Comparison of ENCODE assay signal across 27 cellular contexts in the genomic region with DNA sequence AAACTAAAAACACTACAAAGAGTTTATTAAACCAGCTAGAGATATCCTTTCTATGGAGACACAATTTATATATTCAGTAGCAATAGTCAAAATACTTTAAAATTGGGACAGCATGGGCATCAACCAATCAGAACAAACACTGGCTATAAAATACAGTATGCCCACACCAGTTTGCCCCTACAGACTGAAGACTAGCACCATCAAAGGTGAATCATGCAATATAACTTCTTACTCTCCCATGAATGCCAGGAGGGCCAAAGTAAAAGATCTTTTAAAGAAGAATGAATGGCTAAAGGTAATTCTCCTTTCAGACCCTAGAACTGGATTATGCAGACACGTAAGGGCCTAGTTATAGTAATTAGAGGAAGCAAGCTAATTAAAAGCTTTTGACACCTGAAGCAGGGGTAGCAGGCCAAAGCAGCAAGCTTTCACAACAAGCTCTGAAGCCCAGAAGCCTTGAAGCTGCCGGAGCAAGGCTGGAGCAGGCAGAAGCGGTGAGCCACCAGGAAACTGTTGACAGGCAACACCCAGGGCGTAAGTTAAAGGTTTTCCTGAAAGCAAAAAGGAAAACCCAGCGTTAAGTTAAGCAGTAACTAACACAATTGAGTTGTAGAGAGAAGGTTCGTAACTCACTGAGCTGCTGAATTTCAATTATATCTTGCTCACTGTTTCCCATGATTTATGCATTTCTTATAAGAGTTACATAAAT.
DNase-seq lines count a peak whose midpoint lies in the region; ATAC-seq, FAIRE-seq and TF ChIP-seq lines count a peak whose summit lies in the region.
"Had no signal": no experiment of that assay in that cellular context is flagged by ENCODE, and none has a peak within 500 bp of the region (broad histone marks: within the 10 kb centered on the region; RNA-seq: fewer than 3 reads in every experiment).

No MANE protein-coding gene starts in this region.

- intact Hi-C loops in body of pancreas (cut with DNase I): no loop called here

- peaks cover 17% of the 10 kb centered on the region for H3K4me1 ChIP-seq in body of pancreas
- H3K4me1 ChIP-seq: lower lobe of right lung, neural progenitor cell, prostate gland, uterus had no signal

- TF ChIP-seq POLR2A in body of pancreas (IDR thresholded peaks at IDR 0.05): no peak

- H3K27me3 Mint-ChIP-seq in progenitor cell of endocrine pancreas: no peaks in the 10 kb centered on the region
- H3K27me3 Mint-ChIP-seq in activated naive CD8-positive, alpha-beta T cell treated with anti-CD3 and anti-CD28 coated beads for 36 hours: peaks cover 16% of the 10 kb centered on the region

- H3K9me3 Mint-ChIP-seq in progenitor cell of endocrine pancreas (ENCODE audit: low read depth): no peaks in the 10 kb centered on the region
- no peaks in the 10 kb centered on the region for H3K9me3 Mint-ChIP-seq in activated naive CD8-positive, alpha-beta T cell treated with anti-CD3 and anti-CD28 coated beads for 36 hours
- H3K9me3 Mint-ChIP-seq: activated naive CD4-positive, alpha-beta T cell treated with anti-CD3 and anti-CD28 coated beads, Interleukin-2, amount 50 U/mL, for 24 hours; activated T-helper 1 cell treated with anti-CD3 and anti-CD28 coated beads, Interleukin-12 subunit alpha, Interleukin-12 subunit beta, Interleukin-2, Interleukin-4 antibody, amounts not matched to agents 30 ng/mL and 10 ng/mL and 1 ng/mL, durations not matched to agents 14 hours and 24 hours and 36 hours; neural progenitor cell had no signal

- peak overlapping the region; percentile 51 for H3K27ac Mint-ChIP-seq in progenitor cell of endocrine pancreas
- H3K27ac Mint-ChIP-seq in activated naive CD8-positive, alpha-beta T cell treated with anti-CD3 and anti-CD28 coated beads for 36 hours: no peak overlapping the region
- H3K27ac Mint-ChIP-seq: activated naive CD4-positive, alpha-beta T cell treated with anti-CD3 and anti-CD28 coated beads, Interleukin-2, amount 50 U/mL, for 24 hours; activated T-helper 1 cell treated with anti-CD3 and anti-CD28 coated beads, Interleukin-12 subunit alpha, Interleukin-12 subunit beta, Interleukin-2, Interleukin-4 antibody, amounts not matched to agents 30 ng/mL and 10 ng/mL and 1 ng/mL, durations not matched to agents 14 hours and 24 hours and 36 hours; neural progenitor cell; T-helper 17 cell had no signal

- peak overlapping the region in 1 of 4 donors; percentile 41 for H3K27ac ChIP-seq in body of pancreas
- H3K27ac ChIP-seq: C4-2B, lower lobe of right lung, neural progenitor cell, prostate gland, suprapubic skin, WERI-Rb-1 had no signal

- peaks cover 7% of the 10 kb centered on the region for H3K4me1 Mint-ChIP-seq in progenitor cell of endocrine pancreas (ENCODE audit: low read depth)
- no peaks in the 10 kb centered on the region for H3K4me1 Mint-ChIP-seq in activated naive CD8-positive, alpha-beta T cell treated with anti-CD3 and anti-CD28 coated beads for 36 hours
- H3K4me1 Mint-ChIP-seq: activated naive CD4-positive, alpha-beta T cell treated with anti-CD3 and anti-CD28 coated beads, Interleukin-2, amount 50 U/mL, for 24 hours had no signal

- whole genome bisulfite sequencing in body of pancreas, 2 donors: 58 to 73% methylated on average over 6 of the region's 6 CpGs

- DNase-seq in GDM1 (lab: John Stamatoyannopoulos, UW) (peak; percentile 35), body of pancreas (peak in 3 of 4 donors; percentile 13 to 25 (median 13)), progenitor cell of endocrine pancreas (ENCODE audit: low spot score, unreplicated experiment) (no peak), NCI-H510A (lab: John Stamatoyannopoulos, UW) (no peak)
- no peak for DNase-seq in activated naive CD8-positive, alpha-beta T cell treated with anti-CD3 and anti-CD28 coated beads for 36 hours
- DNase-seq: activated CD4-positive, alpha-beta T cell treated with anti-CD3 and anti-CD28 coated beads, Interleukin-2, amount 50 U/mL, for 1 hour; anterior cingulate cortex; central memory CD4-positive, alpha-beta T cell; lower lobe of right lung; NCI-H1048; NCI-H187; NCI-H526 treated with DMSO at 0.1 percent for 48 hours; RPMI8226; SK-N-SH; stimulated activated CD4-positive, alpha-beta T cell treated with anti-CD3 and anti-CD28 coated beads, Interleukin-2, amount 100 ng/mL, for 24 hours; T-helper 17 cell; uterus; WERI-Rb-1 had no signal

- H3K4me3 ChIP-seq in body of pancreas: no peak overlapping the region
- H3K4me3 ChIP-seq: lower lobe of right lung, neural progenitor cell, prostate gland, suprapubic skin, uterus had no signal

- H3K36me3 Mint-ChIP-seq in progenitor cell of endocrine pancreas (ENCODE audit: insufficient read depth): peaks cover 2% of the 10 kb centered on the region
- no peaks in the 10 kb centered on the region for H3K36me3 Mint-ChIP-seq in activated naive CD8-positive, alpha-beta T cell treated with anti-CD3 and anti-CD28 coated beads for 36 hours
- H3K36me3 Mint-ChIP-seq: activated naive CD4-positive, alpha-beta T cell treated with anti-CD3 and anti-CD28 coated beads, Interleukin-2, amount 50 U/mL, for 24 hours had no signal

- FAIRE-seq in islet of Langerhans (lab: Jason Lieb, UNC): peak; percentile 68
- FAIRE-seq: GM12892 had no signal

- H3K9me3 ChIP-seq in body of pancreas: no peaks in the 10 kb centered on the region
- H3K9me3 ChIP-seq: lower lobe of right lung, prostate gland, SK-N-SH, suprapubic skin, uterus had no signal

- ATAC-seq in body of pancreas (no peak), GM18873 (IDR thresholded peaks at IDR 0.05; ENCODE audit: low FRiP score, unreplicated experiment) (no peak)
- ATAC-seq: lower lobe of right lung, T-helper 17 cell had no signal

- H3K36me3 ChIP-seq in body of pancreas (replicated peaks in 1 of 2; ENCODE audit: insufficient read depth in 1 of 2, low read depth in 2 of 2): no peaks in the 10 kb centered on the region
- H3K36me3 ChIP-seq: lower lobe of right lung, neural progenitor cell, prostate gland, suprapubic skin, uterus, WERI-Rb-1 had no signal

- TF ChIP-seq CTCF in body of pancreas (IDR thresholded peaks at IDR 0.05): no peak
- no peak for TF ChIP-seq CTCF in progenitor cell of endocrine pancreas (IDR thresholded peaks at IDR 0.05; ENCODE audit: unreplicated experiment)

- no peaks in the 10 kb centered on the region for H3K27me3 ChIP-seq in body of pancreas
- H3K27me3 ChIP-seq: neural progenitor cell, suprapubic skin, uterus had no signal

- no peak overlapping the region for H3K4me3 Mint-ChIP-seq in progenitor cell of endocrine pancreas (ENCODE audit: low read depth)
- no peak overlapping the region for H3K4me3 Mint-ChIP-seq in activated naive CD8-positive, alpha-beta T cell treated with anti-CD3 and anti-CD28 coated beads for 36 hours
- H3K4me3 Mint-ChIP-seq: activated naive CD4-positive, alpha-beta T cell treated with anti-CD3 and anti-CD28 coated beads, Interleukin-2, amount 50 U/mL, for 24 hours; activated T-helper 1 cell treated with anti-CD3 and anti-CD28 coated beads, Interleukin-12 subunit alpha, Interleukin-12 subunit beta, Interleukin-2, Interleukin-4 antibody, amounts not matched to agents 30 ng/mL and 10 ng/mL and 1 ng/mL, durations not matched to agents 14 hours and 24 hours and 36 hours; neural progenitor cell; T-helper 17 cell had no signal

Comparison
In these comparisons a context has a peak if more than half of its experiments do, and no peak if none do; other contexts are left out.
1. DNase-seq: peak in GDM1 (single experiment) and body of pancreas (3 of 4); none in progenitor cell of endocrine pancreas (single experiment), activated naive CD8-positive, alpha-beta T cell treated with anti-CD3 and anti-CD28 coated beads for 36 hours (single experiment) and NCI-H510A (single experiment).